In the genomic region with DNA sequence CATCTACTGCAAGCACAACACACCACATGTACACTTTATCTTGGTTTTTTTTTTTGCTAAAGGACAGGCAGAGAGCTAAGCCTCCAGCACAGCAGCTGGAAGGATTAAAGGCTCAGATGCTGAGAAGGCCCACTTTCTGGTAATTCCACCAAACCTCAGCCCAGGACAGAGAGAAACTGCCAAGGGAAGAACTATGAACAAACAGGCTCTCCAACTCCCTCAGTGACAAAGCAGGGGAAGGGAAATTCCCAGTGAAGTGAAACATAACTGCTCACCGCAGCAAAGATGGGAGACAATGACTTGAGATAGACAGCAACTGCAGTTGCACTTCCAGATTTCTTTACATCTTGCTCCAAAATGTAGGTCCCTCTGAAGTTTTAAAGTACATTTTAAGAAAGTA, we compare ENCODE assay signal across 9 cellular contexts. TPM values are rescaled to one million over a fixed set of nuclear protein-coding genes. Genes with fewer than 3 reads are reported as not detected.
DNase-seq lines count a peak whose midpoint lies in the region; ATAC-seq lines count a peak whose summit lies in the region.
"Had no signal": no experiment of that assay in that cellular context is flagged by ENCODE, and none has a peak within 500 bp of the region (broad histone marks: within the 10 kb centered on the region; RNA-seq: fewer than 3 reads in every experiment).

No MANE protein-coding gene starts in this region.

- no peak overlapping the region for H2BK5ac ChIP-seq in mesenchymal stem cell (ENCODE audit: low read depth, low read length, poor library complexity, severe bottlenecking)

- no peak overlapping the region for H3K4me2 ChIP-seq in mesenchymal stem cell (ENCODE audit: low read length, poor library complexity, severe bottlenecking)

- no peaks in the 10 kb centered on the region for H3K9me3 ChIP-seq in mesenchymal stem cell (ENCODE audit: control insufficient read depth, low read length)

- H3K18ac ChIP-seq in mesenchymal stem cell (ENCODE audit: low read depth in 1 of 2, low read length in 2 of 2) = no peak overlapping the region

- no peak overlapping the region for H3K4me3 ChIP-seq in mesenchymal stem cell (ENCODE audit: insufficient read depth in 1 of 2, low read depth in 1 of 2, low read length in 2 of 2)
- H3K4me3 ChIP-seq: K562 had no signal

- intact Hi-C loops in left ventricle myocardium superior (cut with micrococcal nuclease) = no loop called here

- 100% methylated on average over 1 of the region's 1 CpG for WGBS in mesenchymal stem cell

- H3K14ac ChIP-seq in mesenchymal stem cell (ENCODE audit: low read length in 2 of 2) = no peak overlapping the region

- DNase-seq in mesenchymal stem cell = peak; percentile 56
- DNase-seq in islet precursor cell = no peak
- DNase-seq in left ventricle myocardium superior = no peak
- DNase-seq in activated CD8-positive, alpha-beta memory T cell treated with anti-CD3 and anti-CD28 coated beads, Interleukin-2, amount 50 U/mL, for 48 hours = no peak

- peaks cover 25% of the 10 kb centered on the region for H3K4me1 ChIP-seq in mesenchymal stem cell (ENCODE audit: control insufficient read depth, insufficient read depth, low read depth, low read length)

- H2BK15ac ChIP-seq in mesenchymal stem cell (ENCODE audit: low read depth, poor library complexity, severe bottlenecking) = no peak overlapping the region

- no peak overlapping the region for H4K8ac ChIP-seq in mesenchymal stem cell (ENCODE audit: low read length)

- no peak overlapping the region for H2AFZ ChIP-seq in mesenchymal stem cell (ENCODE audit: low read depth, low read length)

- ATAC-seq in GM18870 (IDR thresholded peaks at IDR 0.05; ENCODE audit: unreplicated experiment) (peak; percentile 85), GM21723 (IDR thresholded peaks at IDR 0.05; ENCODE audit: unreplicated experiment) (peak; percentile 77), HG03565 (IDR thresholded peaks at IDR 0.05; ENCODE audit: unreplicated experiment) (peak; percentile 88), left ventricle myocardium superior (no peak), HG03025 (IDR thresholded peaks at IDR 0.05; ENCODE audit: low FRiP score, unreplicated experiment) (no peak)
- ATAC-seq: K562 had no signal

- H3K27me3 ChIP-seq in mesenchymal stem cell (ENCODE audit: control insufficient read depth in 1 of 2, insufficient read depth in 1 of 2, low read length in 2 of 2) = peaks cover 23 to 79% of the 10 kb centered on the region in 2 experiments

- peak overlapping the region; percentile 19 for H2AK5ac ChIP-seq in mesenchymal stem cell (ENCODE audit: low read length, severe bottlenecking)

- no peak overlapping the region for H3K23ac ChIP-seq in mesenchymal stem cell (ENCODE audit: low read length in 2 of 2)

- no peak overlapping the region for H2BK12ac ChIP-seq in mesenchymal stem cell (ENCODE audit: low read length in 2 of 2)

- H4K91ac ChIP-seq in mesenchymal stem cell (ENCODE audit: low read length) = no peak overlapping the region

- H3K27ac ChIP-seq in mesenchymal stem cell (ENCODE audit: low read length, poor library complexity, severe bottlenecking) = no peak overlapping the region

- no peak overlapping the region for H2BK120ac ChIP-seq in mesenchymal stem cell (ENCODE audit: low read depth, low read length)

- no peak overlapping the region for H3K4ac ChIP-seq in mesenchymal stem cell (ENCODE audit: low read depth in 1 of 2, low read length in 2 of 2)

- peaks cover 0 to 5% of the 10 kb centered on the region in 2 experiments for H3K36me3 ChIP-seq in mesenchymal stem cell (ENCODE audit: control insufficient read depth in 1 of 2, insufficient read depth in 2 of 2, low read depth in 1 of 2, low read length in 2 of 2)

- H3K79me1 ChIP-seq in mesenchymal stem cell (replicated peaks; ENCODE audit: low read length, poor library complexity, severe bottlenecking) = no peaks in the 10 kb centered on the region

- no peak overlapping the region for H3K9ac ChIP-seq in mesenchymal stem cell (ENCODE audit: low read length)

RNA-seq across cellular contexts. Expression of gene PROM1, which starts 4.8 kb away (rescaled TPM):
- 2.3 TPM for polyA plus RNA-seq in mesenchymal stem cell (2013, experiment 1 of 2)
- 2.2 TPM for polyA plus RNA-seq in mesenchymal stem cell (2013, experiment 2 of 2)
- 3.2 TPM for total RNA-seq in left ventricle myocardium superior
- total RNA-seq: K562 had no signal

Comparison
In these comparisons a context has a peak if more than half of its experiments do, and no peak if none do; other contexts are left out.
1. ATAC-seq: peak in GM18870 (single experiment), GM21723 (single experiment) and HG03565 (single experiment); none in left ventricle myocardium superior (single experiment) and HG03025 (single experiment).